10 cellular contexts compared by ENCODE assay signal in genomic region chr22:39254122-39254521, GRCh38. TPM values are rescaled to one million over a fixed set of nuclear protein-coding genes. Genes with fewer than 3 reads are reported as not detected.
DNase-seq lines count a peak whose midpoint lies in the region; ATAC-seq and TF ChIP-seq lines count a peak whose summit lies in the region.
"Had no signal": no experiment of that assay in that cellular context is flagged by ENCODE, and none has a peak within 500 bp of the region (broad histone marks: within the 10 kb centered on the region; RNA-seq: fewer than 3 reads in every experiment).

No MANE protein-coding gene starts in this region.

- H3K27me3 ChIP-seq in lung (ENCODE audit: control insufficient read depth, insufficient read depth), result no peaks in the 10 kb centered on the region
- no peaks in the 10 kb centered on the region for H3K27me3 ChIP-seq in tibial nerve

- H3K9me3 ChIP-seq in lung (ENCODE audit: control insufficient read depth in 2 of 2, insufficient read depth in 1 of 2, low read length in 1 of 2), result no peaks in the 10 kb centered on the region
- no peaks in the 10 kb centered on the region for H3K9me3 ChIP-seq in tibial nerve
- H3K9me3 ChIP-seq: transverse colon had no signal

- peak overlapping the region; percentile 88 for H3K27ac Mint-ChIP-seq in activated CD8-positive, alpha-beta T cell treated with anti-CD3 and anti-CD28 coated beads for 36 hours
- no peak overlapping the region for H3K27ac Mint-ChIP-seq in activated CD8-positive, alpha-beta T cell treated with anti-CD3 and anti-CD28 coated beads, Interleukin-2, amount 10 ng/mL, durations not matched to agents 7 days and 5 days

- H3K9me3 Mint-ChIP-seq in activated CD8-positive, alpha-beta T cell treated with anti-CD3 and anti-CD28 coated beads for 36 hours, result no peaks in the 10 kb centered on the region
- H3K9me3 Mint-ChIP-seq in activated CD8-positive, alpha-beta T cell treated with anti-CD3 and anti-CD28 coated beads, Interleukin-2, amount 10 ng/mL, durations not matched to agents 7 days and 5 days (ENCODE audit: insufficient read depth), result no peaks in the 10 kb centered on the region
- H3K9me3 Mint-ChIP-seq: HFFc6 had no signal

- H3K4me1 ChIP-seq in lung (ENCODE audit: control insufficient read depth in 2 of 2, insufficient read depth in 2 of 2, low read length in 2 of 2), result peaks cover 7 to 27% of the 10 kb centered on the region in 2 donors
- H3K4me1 ChIP-seq in tibial nerve, result peaks cover 0 to 37% (median 26%) of the 10 kb centered on the region in 4 donors

- no peak overlapping the region for H3K4me3 Mint-ChIP-seq in activated CD8-positive, alpha-beta T cell treated with anti-CD3 and anti-CD28 coated beads for 36 hours
- no peak overlapping the region for H3K4me3 Mint-ChIP-seq in activated CD8-positive, alpha-beta T cell treated with anti-CD3 and anti-CD28 coated beads, Interleukin-2, amount 10 ng/mL, durations not matched to agents 7 days and 5 days

- peaks cover 17% of the 10 kb centered on the region for H3K27me3 Mint-ChIP-seq in activated CD8-positive, alpha-beta T cell treated with anti-CD3 and anti-CD28 coated beads for 36 hours
- peaks cover 21% of the 10 kb centered on the region for H3K27me3 Mint-ChIP-seq in activated CD8-positive, alpha-beta T cell treated with anti-CD3 and anti-CD28 coated beads, Interleukin-2, amount 10 ng/mL, durations not matched to agents 7 days and 5 days (ENCODE audit: low read depth)

- H3K36me3 ChIP-seq in lung (ENCODE audit: control insufficient read depth in 2 of 2, insufficient read depth in 2 of 2, low read length in 2 of 2) (no peaks in the 10 kb centered on the region), tibial nerve (no peaks in the 10 kb centered on the region)
- H3K36me3 ChIP-seq: transverse colon had no signal

- DNase-seq in activated CD8-positive, alpha-beta T cell treated with anti-CD3 and anti-CD28 coated beads for 36 hours, result no peak
- DNase-seq in activated CD8-positive, alpha-beta T cell treated with anti-CD3 and anti-CD28 coated beads, Interleukin-2, amount 10 ng/mL, durations not matched to agents 7 days and 5 days, result no peak
- no peak for DNase-seq in lung (ENCODE audit: low spot score)
- DNase-seq in tibial nerve (ENCODE audit: low spot score in 2 of 2), result no peak
- no peak for DNase-seq in mucosa of gallbladder (ENCODE audit: low spot score)
- no peak for DNase-seq in KG1 (lab: John Stamatoyannopoulos, UW)

- CTCF ChIA-PET in activated CD8-positive, alpha-beta T cell treated with anti-CD3 and anti-CD28 coated beads for 36 hours (lab: Charles Lee), result interaction anchor here (0.8 to 1.2 kb wide), 2 partner anchors 76 to 83 kb away, joined by 3 to 4 read pairs; no protein-coding TSS in a partner anchor
- CTCF ChIA-PET in activated CD8-positive, alpha-beta T cell treated with anti-CD3 and anti-CD28 coated beads, Interleukin-2, amount 10 ng/mL, durations not matched to agents 7 days and 5 days (lab: Charles Lee), result interaction anchor here (1.5 to 1.8 kb wide), 2 partner anchors 18 to 83 kb away, joined by 5 to 9 read pairs; no protein-coding TSS in a partner anchor

- no peak overlapping the region for H3K4me3 ChIP-seq in lung
- H3K4me3 ChIP-seq in tibial nerve, result no peak overlapping the region
- H3K4me3 ChIP-seq: transverse colon had no signal

- peak overlapping the region; percentile 93 for H3K27ac ChIP-seq in cingulate gyrus (ENCODE audit: low read depth, low read length)
- peak overlapping the region; percentile 74 to 84 for H3K27ac ChIP-seq in lung (ENCODE audit: low read depth in 1 of 2, low read length in 1 of 2)
- peak overlapping the region in 3 of 4 donors; percentile 14 to 79 (median 23) for H3K27ac ChIP-seq in tibial nerve

- WGBS in lung, 2 donors, result 81 to 83% methylated on average over 14 of the region's 14 CpGs
- 72 to 82% methylated on average over 10 to 11 of the region's 14 CpGs for WGBS in tibial nerve, 2 donors

- H3K36me3 Mint-ChIP-seq in activated CD8-positive, alpha-beta T cell treated with anti-CD3 and anti-CD28 coated beads for 36 hours (ENCODE audit: low read depth), result no peaks in the 10 kb centered on the region
- no peaks in the 10 kb centered on the region for H3K36me3 Mint-ChIP-seq in activated CD8-positive, alpha-beta T cell treated with anti-CD3 and anti-CD28 coated beads, Interleukin-2, amount 10 ng/mL, durations not matched to agents 7 days and 5 days (ENCODE audit: low read depth)

- ATAC-seq in activated CD8-positive, alpha-beta T cell treated with anti-CD3 and anti-CD28 coated beads for 36 hours, result no peak
- no peak for ATAC-seq in activated CD8-positive, alpha-beta T cell treated with anti-CD3 and anti-CD28 coated beads, Interleukin-2, amount 10 ng/mL, durations not matched to agents 7 days and 5 days
- ATAC-seq in lung (ENCODE audit: insufficient read depth, low FRiP score) (no peak), HG03159 (IDR thresholded peaks at IDR 0.05; ENCODE audit: unreplicated experiment) (no peak)

- no peak for TF ChIP-seq EP300 in tibial nerve (IDR thresholded peaks at IDR 0.05)

- no peak for TF ChIP-seq POLR2A in tibial nerve (IDR thresholded peaks at IDR 0.05)

- TF ChIP-seq CTCF in activated CD8-positive, alpha-beta T cell treated with anti-CD3 and anti-CD28 coated beads for 36 hours (IDR thresholded peaks at IDR 0.05), result no peak
- TF ChIP-seq CTCF in lung (IDR thresholded peaks at IDR 0.05; ENCODE audit: control extremely low read depth, extremely low read depth) (no peak), tibial nerve (IDR thresholded peaks at IDR 0.05) (no peak)

- H3K4me1 Mint-ChIP-seq in activated CD8-positive, alpha-beta T cell treated with anti-CD3 and anti-CD28 coated beads for 36 hours (ENCODE audit: low read depth), result peaks cover 28% of the 10 kb centered on the region
- H3K4me1 Mint-ChIP-seq in activated CD8-positive, alpha-beta T cell treated with anti-CD3 and anti-CD28 coated beads, Interleukin-2, amount 10 ng/mL, durations not matched to agents 7 days and 5 days (ENCODE audit: low read depth), result peaks cover 33% of the 10 kb centered on the region

- POLR2A ChIA-PET in activated CD8-positive, alpha-beta T cell treated with anti-CD3 and anti-CD28 coated beads for 36 hours (lab: Charles Lee), result interaction anchor here (0.5 kb wide), 1 partner anchor 380 kb away, joined by 3 read pairs; no protein-coding TSS in a partner anchor
- POLR2A ChIA-PET in activated CD8-positive, alpha-beta T cell treated with anti-CD3 and anti-CD28 coated beads, Interleukin-2, amount 10 ng/mL, durations not matched to agents 7 days and 5 days (lab: Charles Lee), result no interaction called here

- intact Hi-C loops in activated CD8-positive, alpha-beta T cell treated with anti-CD3 and anti-CD28 coated beads for 36 hours (cut with micrococcal nuclease), result no loop called here

RNA-seq across cellular contexts. Expression of gene PDGFB, which starts 9.3 kb away (rescaled TPM):
- total RNA-seq in activated CD8-positive, alpha-beta T cell treated with anti-CD3 and anti-CD28 coated beads for 36 hours, result 1 to 10 TPM; 1.7 to 3.0 TPM
- total RNA-seq in activated CD8-positive, alpha-beta T cell treated with anti-CD3 and anti-CD28 coated beads, Interleukin-2, amount 10 ng/mL, durations not matched to agents 7 days and 5 days, result under 1 TPM; 0.18 to 0.34 TPM
- total RNA-seq in lung, result 10 to 100 TPM; 19.7 to 39.4 TPM
- 10 to 100 TPM in 1 of 2 donors, 1 to 10 TPM in 1; 9.8 to 56.7 TPM for polyA plus RNA-seq in lung
- 10 to 100 TPM in 2 of 4 donors, 1 to 10 TPM in 2; 7.5 to 22.2 (median 10.2) TPM for total RNA-seq in tibial nerve
- 14.6 TPM for total RNA-seq in mucosa of gallbladder
- total RNA-seq: HFFc6 had no signal

Comparison
In these comparisons a context has a peak if more than half of its experiments do, and no peak if none do; other contexts are left out.
1. H3K27ac ChIP-seq: peak in every context shown above with its lines; median percentile 93 in cingulate gyrus; 79 in lung; 23 in tibial nerve.